In genomic region chr22:39530692-39531331, GRCh38 we compare ENCODE assay signal across 8 cellular contexts. TPM values are rescaled to one million over a fixed set of nuclear protein-coding genes. Genes with fewer than 3 reads are reported as not detected.
DNase-seq lines count a peak whose midpoint lies in the region; ATAC-seq and TF ChIP-seq lines count a peak whose summit lies in the region.

No MANE protein-coding gene starts in this region.

- H3K9me3 ChIP-seq in Loucy (ENCODE audit: insufficient read depth, low read depth, low read length) (no peaks in the 10 kb centered on the region), liver (ENCODE audit: control insufficient read depth in 4 of 4, low read length in 3 of 4) (no peaks in the 10 kb centered on the region)

- H3K36me3 ChIP-seq in Loucy (ENCODE audit: insufficient read depth, low read length) (0 out of 2 replicates have a peak, but pooled peaks cover 6% of the 10 kb centered on the region), liver (ENCODE audit: control insufficient read depth in 4 of 4, insufficient read depth in 3 of 4, low read depth in 1 of 4, low read length in 3 of 4) (peaks cover 0 to 6% (median 4%) of the 10 kb centered on the region in 4 donors)

- H2AFZ ChIP-seq in Loucy (ENCODE audit: low read length), result no peak overlapping the region

- peaks cover 49% of the 10 kb centered on the region for H4K20me1 ChIP-seq in Loucy (ENCODE audit: insufficient read depth, low read length, poor library complexity, severe bottlenecking)

- peak overlapping the region; percentile 9 for H3K27ac Mint-ChIP-seq in activated naive CD8-positive, alpha-beta T cell treated with anti-CD3 and anti-CD28 coated beads for 36 hours

- no peaks in the 10 kb centered on the region for H3K9me2 ChIP-seq in Loucy (replicated peaks; ENCODE audit: low read depth, low read length)

- H3K27me3 Mint-ChIP-seq in activated naive CD8-positive, alpha-beta T cell treated with anti-CD3 and anti-CD28 coated beads for 36 hours, result no peaks in the 10 kb centered on the region

- H3K4me2 ChIP-seq in Loucy (ENCODE audit: low read depth, low read length, poor library complexity, severe bottlenecking), result peak overlapping the region; percentile 81

- H3K9ac ChIP-seq in Loucy (ENCODE audit: low read depth, low read length, poor library complexity, severe bottlenecking) (peak overlapping the region; percentile 90), liver (ENCODE audit: low read depth in 1 of 2, low read length in 2 of 2) (peak overlapping the region in 1 of 2 donors; percentile 79)

- peaks cover 49% of the 10 kb centered on the region for H3K36me3 Mint-ChIP-seq in activated naive CD8-positive, alpha-beta T cell treated with anti-CD3 and anti-CD28 coated beads for 36 hours

- TF ChIP-seq CTCF in Loucy (conservative IDR thresholded peaks at IDR 0.05; ENCODE audit: low read length) (peak; percentile 55), liver (IDR thresholded peaks at IDR 0.05; ENCODE audit: low read depth, low read length, missing input control) (peak; percentile 22)

- DNase-seq in EH (ENCODE audit: low read depth) (peak; percentile 46), GM19238 (ENCODE audit: insufficient read length, low spot score) (no peak)
- no peak for DNase-seq in activated naive CD8-positive, alpha-beta T cell treated with anti-CD3 and anti-CD28 coated beads for 36 hours

- peaks cover 4% of the 10 kb centered on the region; the same call in 1 of the 2 replicates for H3F3A ChIP-seq in Loucy (ENCODE audit: low read depth)

- 37% methylated on average over 9 of the region's 9 CpGs for WGBS in liver

- H3K4me3 Mint-ChIP-seq in activated naive CD8-positive, alpha-beta T cell treated with anti-CD3 and anti-CD28 coated beads for 36 hours, result peak overlapping the region; percentile 96

- peaks cover 54% of the 10 kb centered on the region for H3K4me1 Mint-ChIP-seq in activated naive CD8-positive, alpha-beta T cell treated with anti-CD3 and anti-CD28 coated beads for 36 hours

- H3K4me3 ChIP-seq in Loucy (ENCODE audit: low read length, poor library complexity, severe bottlenecking), result peak overlapping the region; percentile 82
- H3K4me3 ChIP-seq in liver (ENCODE audit: low read depth in 1 of 3, low read length in 3 of 3), result no peak overlapping the region

- H3K79me2 ChIP-seq in Loucy (ENCODE audit: insufficient read depth, low read length), result peaks cover 63% of the 10 kb centered on the region

- H3K27ac ChIP-seq in liver (ENCODE audit: low read depth in 1 of 2, low read length in 2 of 2), result no peak overlapping the region

- ATAC-seq in GM19455 (IDR thresholded peaks at IDR 0.05; ENCODE audit: unreplicated experiment) (no peak), GM21717 (IDR thresholded peaks at IDR 0.05; ENCODE audit: unreplicated experiment) (no peak), GM21786 (IDR thresholded peaks at IDR 0.05; ENCODE audit: unreplicated experiment) (no peak)

- H3K9me3 Mint-ChIP-seq in activated naive CD8-positive, alpha-beta T cell treated with anti-CD3 and anti-CD28 coated beads for 36 hours, result no peaks in the 10 kb centered on the region

- peak in 1 of 2 donors; percentile 29 for TF ChIP-seq RAD21 in liver (IDR thresholded peaks at IDR 0.05)

- H3K27me3 ChIP-seq in Loucy (ENCODE audit: insufficient read depth, low read length, poor library complexity, severe bottlenecking) (no peaks in the 10 kb centered on the region), liver (ENCODE audit: control insufficient read depth in 4 of 4, insufficient read depth in 4 of 4, low read length in 3 of 4) (no peaks in the 10 kb centered on the region)

- H3K4me1 ChIP-seq in Loucy (ENCODE audit: insufficient read depth, low read length, poor library complexity, severe bottlenecking), result peaks cover 47% of the 10 kb centered on the region
- peaks cover 21 to 62% (median 51%) of the 10 kb centered on the region in 4 donors for H3K4me1 ChIP-seq in liver (ENCODE audit: control insufficient read depth in 4 of 4, insufficient read depth in 4 of 4, low read length in 3 of 4)

TF ChIP-seq in liver, 16 proteins besides CTCF, POLR2A, EP300 and RAD21:
- TF ChIP-seq EGR1 (IDR thresholded peaks at IDR 0.05; ENCODE audit: low read depth in 2 of 2) (no peak), GABPA (IDR thresholded peaks at IDR 0.05 in 1 of 2, conservative IDR thresholded peaks at IDR 0.05 in 1 of 2) (no peak), HNF4A (conservative IDR thresholded peaks at IDR 0.05) (no peak), NR2F2 (IDR thresholded peaks at IDR 0.05) (no peak), MAX (IDR thresholded peaks at IDR 0.05) (no peak), ATF3 (IDR thresholded peaks at IDR 0.05) (no peak), FOXA2 (IDR thresholded peaks at IDR 0.05) (no peak), JUND (IDR thresholded peaks at IDR 0.05) (no peak), TAF1 (conservative IDR thresholded peaks at IDR 0.05) (no peak), YY1 (IDR thresholded peaks at IDR 0.05) (no peak), ZBTB33 (IDR thresholded peaks at IDR 0.05) (no peak), RXRA (IDR thresholded peaks at IDR 0.05) (no peak), FOXA1 (IDR thresholded peaks at IDR 0.05) (no peak), SP1 (IDR thresholded peaks at IDR 0.05) (no peak), HNF4G (IDR thresholded peaks at IDR 0.05) (no peak)

RNA-seq across cellular contexts. Expression of gene RPS19BP1, which starts 1.7 kb away (rescaled TPM):
- total RNA-seq in activated naive CD8-positive, alpha-beta T cell treated with anti-CD3 and anti-CD28 coated beads for 36 hours, result 100 to 1,000 TPM; 104 to 113 TPM
- 10 to 100 TPM; 36.3 to 41.9 TPM for total RNA-seq in liver
- 10 to 100 TPM; 84.8 to 89.6 TPM for polyA plus RNA-seq in liver

RNA-seq across cellular contexts. Expression of gene ATF4, which starts 10.4 kb away (rescaled TPM):
- 100 to 1,000 TPM; 806 to 814 TPM for total RNA-seq in activated naive CD8-positive, alpha-beta T cell treated with anti-CD3 and anti-CD28 coated beads for 36 hours
- 100 to 1,000 TPM; 112 to 181 TPM for total RNA-seq in liver
- polyA plus RNA-seq in liver, result 100 to 1,000 TPM; 157 to 211 TPM

RNA-seq across cellular contexts. Expression of gene MIEF1, which starts 28.7 kb away (rescaled TPM):
- total RNA-seq in activated naive CD8-positive, alpha-beta T cell treated with anti-CD3 and anti-CD28 coated beads for 36 hours, result 10 to 100 TPM; 62.9 to 65.0 TPM
- total RNA-seq in liver, result 10 to 100 TPM; 19.7 to 31.1 TPM
- polyA plus RNA-seq in liver, result 10 to 100 TPM; 12.9 to 21.8 TPM

RNA-seq across cellular contexts. Expression of gene CACNA1I, which starts 39.7 kb away (rescaled TPM):
- total RNA-seq in activated naive CD8-positive, alpha-beta T cell treated with anti-CD3 and anti-CD28 coated beads for 36 hours, result under 1 TPM; 0.26 to 0.27 TPM
- total RNA-seq in liver, result under 1 TPM; under 0.01 to 0.14 TPM
- polyA plus RNA-seq in liver, result under 1 TPM in 1 of 2 donors, not detected in 1; 0.01 TPM

Comparison
In these comparisons a context has a peak if more than half of its experiments do, and no peak if none do; other contexts are left out.
1. RNA of gene ATF4, which starts 10.4 kb away (total RNA-seq): 806 to 814 TPM in activated naive CD8-positive, alpha-beta T cell treated with anti-CD3 and anti-CD28 coated beads for 36 hours; 112 to 181 TPM in liver; every median in the first group is over 4 times any median in the second.